ENCODE assay signal across 29 cellular contexts in genomic region chr2:205273627-205274026, GRCh38.
DNase-seq lines count a peak whose midpoint lies in the region; ATAC-seq and TF ChIP-seq lines count a peak whose summit lies in the region.
"Had no signal": no experiment of that assay in that cellular context is flagged by ENCODE, and none has a peak within 500 bp of the region (broad histone marks: within the 10 kb centered on the region; RNA-seq: fewer than 3 reads in every experiment).

No MANE protein-coding gene starts in this region.

- H3K27ac ChIP-seq in HUES6 (ENCODE audit: low read depth, low read length) (0 out of 2 replicates have a peak overlapping the region, but pooled peaks have one; percentile 5), RWPE2 (ENCODE audit: poor library complexity, severe bottlenecking) (no peak overlapping the region), iPS-20b (ENCODE audit: low read length) (peak overlapping the region; percentile 45)
- H3K27ac ChIP-seq: adrenal gland, esophagus muscularis mucosa, gastroesophageal sphincter, parathyroid adenoma, testis had no signal

- intact Hi-C loops in Calu3 (cut with micrococcal nuclease; ENCODE audit: unreplicated experiment) = no loop called here

- no peaks in the 10 kb centered on the region for H3K27me3 ChIP-seq in HUES6 (ENCODE audit: control insufficient read depth, insufficient read depth, low read length)
- H3K27me3 ChIP-seq in RWPE2 (ENCODE audit: insufficient read depth, poor library complexity, severe bottlenecking) = no peaks in the 10 kb centered on the region
- H3K27me3 ChIP-seq in iPS-20b (ENCODE audit: insufficient read depth, low read length) = no peaks in the 10 kb centered on the region
- H3K27me3 ChIP-seq: adrenal gland, esophagus muscularis mucosa, gastroesophageal sphincter, testis had no signal

- H3K9me3 Mint-ChIP-seq in Calu3 (ENCODE audit: low read depth, unreplicated experiment) = no peaks in the 10 kb centered on the region
- H3K9me3 Mint-ChIP-seq: nephron had no signal

- CTCF ChIA-PET in Calu3 (lab: Charles Lee) = no interaction called here

- H3K27me3 Mint-ChIP-seq in Calu3 (ENCODE audit: unreplicated experiment) = no peaks in the 10 kb centered on the region
- H3K27me3 Mint-ChIP-seq: activated CD4-positive, alpha-beta T cell treated with anti-CD3 and anti-CD28 coated beads for 36 hours had no signal

- H3K4me3 ChIP-seq in HUES6 (ENCODE audit: low read depth, low read length) = no peak overlapping the region
- H3K4me3 ChIP-seq in RWPE2 (ENCODE audit: severe bottlenecking) = no peak overlapping the region
- H3K4me3 ChIP-seq in iPS-20b (ENCODE audit: low read length) = no peak overlapping the region
- H3K4me3 ChIP-seq: adrenal gland, esophagus muscularis mucosa, gastroesophageal sphincter, testis had no signal

- ATAC-seq in RWPE2 (ENCODE audit: low read depth) (peak; percentile 84), HG03521 (IDR thresholded peaks at IDR 0.05; ENCODE audit: unreplicated experiment) (no peak)
- ATAC-seq: activated CD4-positive, alpha-beta T cell treated with anti-CD3 and anti-CD28 coated beads for 36 hours; gastroesophageal sphincter; sciatic nerve had no signal

- H3K4me1 ChIP-seq in HUES6 (ENCODE audit: control insufficient read depth, insufficient read depth, low read length) (peaks cover 34% of the 10 kb centered on the region), RWPE2 (ENCODE audit: insufficient read depth, poor library complexity, severe bottlenecking) (no peaks in the 10 kb centered on the region), iPS-20b (ENCODE audit: insufficient read depth, low read length) (peaks cover 45% of the 10 kb centered on the region; the same call in 1 of the 2 replicates)
- H3K4me1 ChIP-seq: adrenal gland, esophagus muscularis mucosa, gastroesophageal sphincter, parathyroid adenoma, testis had no signal

- DNase-seq in Calu3 = peak; percentile 13
- no peak for DNase-seq in RWPE2 (ENCODE audit: low spot score)
- no peak for DNase-seq in effector CD4-positive, alpha-beta T cell
- DNase-seq in H4 (ENCODE audit: low spot score) = no peak
- DNase-seq: activated CD4-positive, alpha-beta T cell treated with anti-CD3 and anti-CD28 coated beads for 36 hours; activated CD8-positive, alpha-beta memory T cell treated with anti-CD3 and anti-CD28 coated beads for 24 hours; activated naive CD4-positive, alpha-beta T cell treated with Interleukin-2 at 50 U/mL for 16 hours; activated T-cell treated with anti-CD3 and anti-CD28 coated beads, Interleukin-2, amount 50 U/mL, for 1 hour; adrenal gland; effector CD8-positive, alpha-beta T cell; GOT3; NCI-H1092 treated with DMSO at 0.1 percent for 48 hours; NCI-H2081 treated with DMSO at 0.1 percent for 48 hours; NCI-H345; SHP77; stimulated activated CD4-positive, alpha-beta T cell treated with anti-CD3 and anti-CD28 coated beads, Interleukin-4, amount 100 ng/mL, for 4 hours; stimulated activated naive CD4-positive, alpha-beta T cell; T-helper 1 cell; testis had no signal

- H3K4me3 Mint-ChIP-seq in Calu3 (ENCODE audit: low read depth, unreplicated experiment) = no peak overlapping the region
- H3K4me3 Mint-ChIP-seq: activated CD4-positive, alpha-beta T cell treated with anti-CD3 and anti-CD28 coated beads for 36 hours; brain; CD14-positive monocyte; nephron had no signal

- BruUV-seq in Calu3 (replicated peaks; lab: Mats Ljungman, UMichigan) = no TSS peak

- no peaks in the 10 kb centered on the region for H3K36me3 Mint-ChIP-seq in Calu3 (ENCODE audit: insufficient read depth, unreplicated experiment)
- H3K36me3 Mint-ChIP-seq: brain, CD14-positive monocyte had no signal

- peaks cover 22% of the 10 kb centered on the region for H3K4me1 Mint-ChIP-seq in Calu3 (ENCODE audit: low read depth, unreplicated experiment)
- H3K4me1 Mint-ChIP-seq: activated CD4-positive, alpha-beta T cell treated with anti-CD3 and anti-CD28 coated beads for 36 hours; CD14-positive monocyte had no signal

- no peaks in the 10 kb centered on the region for H3K36me3 ChIP-seq in HUES6 (ENCODE audit: control insufficient read depth, insufficient read depth, low read length)
- no peaks in the 10 kb centered on the region for H3K36me3 ChIP-seq in RWPE2 (ENCODE audit: low read depth)
- no peaks in the 10 kb centered on the region for H3K36me3 ChIP-seq in iPS-20b (ENCODE audit: insufficient read depth, low read depth, low read length)
- H3K36me3 ChIP-seq: adrenal gland, esophagus muscularis mucosa, gastroesophageal sphincter had no signal

- H3K9ac ChIP-seq in HUES6 (ENCODE audit: low read length) (no peak overlapping the region), iPS-20b (ENCODE audit: low read depth, low read length) (peak overlapping the region; percentile 13; the same call in 1 of the 2 replicates)
- H3K9ac ChIP-seq: parathyroid adenoma had no signal

- no peak for TF ChIP-seq CTCF in Calu3 (IDR thresholded peaks at IDR 0.05; ENCODE audit: unreplicated experiment)
- TF ChIP-seq CTCF in RWPE2 (IDR thresholded peaks at IDR 0.05; ENCODE audit: poor library complexity, severe bottlenecking) = no peak

- H3K27ac Mint-ChIP-seq in Calu3 (ENCODE audit: unreplicated experiment) = peak overlapping the region; percentile 15
- H3K27ac Mint-ChIP-seq: activated CD4-positive, alpha-beta T cell treated with anti-CD3 and anti-CD28 coated beads for 36 hours; brain; CD14-positive monocyte; nephron had no signal

- no peaks in the 10 kb centered on the region for H3K9me3 ChIP-seq in HUES6 (ENCODE audit: control insufficient read depth, insufficient read depth, low read depth, low read length)
- H3K9me3 ChIP-seq in RWPE2 (ENCODE audit: severe bottlenecking) = no peaks in the 10 kb centered on the region
- no peaks in the 10 kb centered on the region for H3K9me3 ChIP-seq in iPS-20b (ENCODE audit: insufficient read depth, low read depth, low read length)
- H3K9me3 ChIP-seq: adrenal gland, esophagus muscularis mucosa, gastroesophageal sphincter, testis had no signal
